In the genomic region with DNA sequence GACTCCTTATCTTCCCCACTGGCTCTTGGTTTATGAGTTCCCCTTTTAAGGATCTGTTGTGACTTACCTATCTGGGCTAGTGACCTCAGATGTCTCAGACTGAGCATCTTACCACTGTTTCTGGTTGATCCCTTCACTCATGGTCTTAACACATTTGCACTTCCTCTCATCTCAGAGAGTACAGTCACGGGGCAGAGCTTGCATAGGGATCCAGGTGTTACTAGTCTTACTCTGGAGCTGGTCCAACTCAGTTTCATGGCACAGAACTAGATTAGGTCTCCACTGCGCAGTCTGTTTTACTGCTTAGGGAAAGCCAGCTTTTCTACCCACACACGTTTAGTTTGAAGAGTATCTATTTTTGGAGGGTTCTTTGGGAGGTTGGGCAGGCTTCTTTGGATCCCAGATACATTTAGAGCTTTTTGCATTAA, we compare ENCODE assay signal across 16 cellular contexts. TPM values are rescaled to one million over a fixed set of nuclear protein-coding genes. Genes with fewer than 3 reads are reported as not detected.
DNase-seq lines count a peak whose midpoint lies in the region; ATAC-seq lines count a peak whose summit lies in the region.
"Had no signal": no experiment of that assay in that cellular context is flagged by ENCODE, and none has a peak within 500 bp of the region (broad histone marks: within the 10 kb centered on the region; RNA-seq: fewer than 3 reads in every experiment).

No MANE protein-coding gene starts in this region.

- no peak overlapping the region for H3K4me3 Mint-ChIP-seq in activated T-cell treated with anti-CD3 and anti-CD28 coated beads, Interleukin-2, amount 50 U/mL, for 72 hours
- H3K4me3 Mint-ChIP-seq in activated T-cell treated with anti-CD3 and anti-CD28 coated beads, Interleukin-2, amount 50 U/mL, for 4 hours = no peak overlapping the region
- H3K4me3 Mint-ChIP-seq in IgD-negative memory B cell = peak overlapping the region in 2 of 4 donors; percentile 1 to 30
- H3K4me3 Mint-ChIP-seq in stimulated activated naive B cell treated with anti-CD40 and anti-IgM and Interleukin-4, amounts not matched to agents 10 μg/mL and 1 μg/mL and 100 μg/mL, for 72 hours = no peak overlapping the region

- H3K4me1 Mint-ChIP-seq in activated T-cell treated with anti-CD3 and anti-CD28 coated beads, Interleukin-2, amount 50 U/mL, for 72 hours (ENCODE audit: low read depth) = peaks cover 20% of the 10 kb centered on the region
- H3K4me1 Mint-ChIP-seq in activated T-cell treated with anti-CD3 and anti-CD28 coated beads, Interleukin-2, amount 50 U/mL, for 4 hours (ENCODE audit: low read depth) = peaks cover 20% of the 10 kb centered on the region
- H3K4me1 Mint-ChIP-seq in IgD-negative memory B cell = peaks cover 34 to 44% (median 38%) of the 10 kb centered on the region in 3 donors
- H3K4me1 Mint-ChIP-seq in stimulated activated naive B cell treated with anti-CD40 and anti-IgM and Interleukin-4, amounts not matched to agents 10 μg/mL and 1 μg/mL and 100 μg/mL, for 72 hours = peaks cover 31 to 65% of the 10 kb centered on the region in 2 donors

- H3K27me3 Mint-ChIP-seq in activated T-cell treated with anti-CD3 and anti-CD28 coated beads, Interleukin-2, amount 50 U/mL, for 72 hours (ENCODE audit: low read depth) = no peaks in the 10 kb centered on the region
- no peaks in the 10 kb centered on the region for H3K27me3 Mint-ChIP-seq in activated T-cell treated with anti-CD3 and anti-CD28 coated beads, Interleukin-2, amount 50 U/mL, for 4 hours (ENCODE audit: low read depth)
- H3K27me3 Mint-ChIP-seq in IgD-negative memory B cell = no peaks in the 10 kb centered on the region
- H3K27me3 Mint-ChIP-seq in stimulated activated naive B cell treated with anti-CD40 and anti-IgM and Interleukin-4, amounts not matched to agents 10 μg/mL and 1 μg/mL and 100 μg/mL, for 72 hours = no peaks in the 10 kb centered on the region

- peaks cover 4 to 14% of the 10 kb centered on the region in 2 donors for H3K36me3 Mint-ChIP-seq in activated T-cell treated with anti-CD3 and anti-CD28 coated beads, Interleukin-2, amount 50 U/mL, for 72 hours (ENCODE audit: insufficient read depth in 2 of 2)
- peaks cover 32% of the 10 kb centered on the region for H3K36me3 Mint-ChIP-seq in activated T-cell treated with anti-CD3 and anti-CD28 coated beads, Interleukin-2, amount 50 U/mL, for 4 hours (ENCODE audit: insufficient read depth)
- H3K36me3 Mint-ChIP-seq in IgD-negative memory B cell = peaks cover 5% of the 10 kb centered on the region
- peaks cover 50 to 52% of the 10 kb centered on the region in 2 donors for H3K36me3 Mint-ChIP-seq in stimulated activated naive B cell treated with anti-CD40 and anti-IgM and Interleukin-4, amounts not matched to agents 10 μg/mL and 1 μg/mL and 100 μg/mL, for 72 hours

- DNase-seq in activated T-cell treated with anti-CD3 and anti-CD28 coated beads, Interleukin-2, amount 50 U/mL, for 72 hours = no peak
- DNase-seq in activated T-cell treated with anti-CD3 and anti-CD28 coated beads, Interleukin-2, amount 50 U/mL, for 4 hours = no peak
- DNase-seq in stimulated activated naive B cell treated with anti-CD40 and anti-IgM and Interleukin-4, amounts not matched to agents 10 μg/mL and 1 μg/mL and 100 μg/mL, for 72 hours = no peak
- DNase-seq in SHP77 treated with DMSO at 0.1 percent for 48 hours (lab: John Stamatoyannopoulos, UW) (no peak), NCI-H748 treated with DMSO at 0.1 percent for 48 hours (lab: John Stamatoyannopoulos, UW) (no peak), activated gamma-delta T cell treated with Interleukin-2 at 50 U/mL for 16 hours (no peak)
- DNase-seq: activated CD4-positive, alpha-beta T cell treated with anti-CD3 and anti-CD28 coated beads for 1 hour; glutamatergic neuron; ovary; thyroid gland had no signal

- ATAC-seq in activated T-cell treated with anti-CD3 and anti-CD28 coated beads, Interleukin-2, amount 50 U/mL, for 72 hours (replicated peaks in 1 of 2) = peak in 1 of 2 donors; percentile 59
- no peak for ATAC-seq in activated T-cell treated with anti-CD3 and anti-CD28 coated beads, Interleukin-2, amount 50 U/mL, for 4 hours
- ATAC-seq in HG02623 (IDR thresholded peaks at IDR 0.05; ENCODE audit: unreplicated experiment) = peak; percentile 63
- ATAC-seq in stimulated activated naive B cell treated with anti-CD40 and anti-IgM and Interleukin-4, amounts not matched to agents 10 μg/mL and 1 μg/mL and 100 μg/mL, for 72 hours (replicated peaks) = peak; percentile 58 to 73
- ATAC-seq: Right ventricle myocardium inferior had no signal

- no peaks in the 10 kb centered on the region for H3K9me3 Mint-ChIP-seq in activated T-cell treated with anti-CD3 and anti-CD28 coated beads, Interleukin-2, amount 50 U/mL, for 72 hours
- H3K9me3 Mint-ChIP-seq in activated T-cell treated with anti-CD3 and anti-CD28 coated beads, Interleukin-2, amount 50 U/mL, for 4 hours = no peaks in the 10 kb centered on the region
- H3K9me3 Mint-ChIP-seq in IgD-negative memory B cell = no peaks in the 10 kb centered on the region
- no peaks in the 10 kb centered on the region for H3K9me3 Mint-ChIP-seq in stimulated activated naive B cell treated with anti-CD40 and anti-IgM and Interleukin-4, amounts not matched to agents 10 μg/mL and 1 μg/mL and 100 μg/mL, for 72 hours
- H3K9me3 Mint-ChIP-seq: activated naive CD4-positive, alpha-beta T cell treated with anti-CD3 and anti-CD28 coated beads, Interleukin-2, amount 50 U/mL, for 72 hours had no signal

- H3K27ac Mint-ChIP-seq in activated T-cell treated with anti-CD3 and anti-CD28 coated beads, Interleukin-2, amount 50 U/mL, for 72 hours = peak overlapping the region; percentile 29
- peak overlapping the region; percentile 0 to 88 (median 53) for H3K27ac Mint-ChIP-seq in IgD-negative memory B cell
- peak overlapping the region; percentile 59 for H3K27ac Mint-ChIP-seq in stimulated activated naive B cell treated with anti-CD40 and anti-IgM and Interleukin-4, amounts not matched to agents 10 μg/mL and 1 μg/mL and 100 μg/mL, for 72 hours
- H3K27ac Mint-ChIP-seq: activated naive CD4-positive, alpha-beta T cell treated with anti-CD3 and anti-CD28 coated beads, Interleukin-2, amount 50 U/mL, for 72 hours had no signal

RNA-seq across cellular contexts. Expression of a gene that starts 10.2 kb away (rescaled TPM):
- total RNA-seq in activated T-cell treated with anti-CD3 and anti-CD28 coated beads, Interleukin-2, amount 50 U/mL, for 72 hours = 10 to 100 TPM; 64.4 to 77.3 TPM
- total RNA-seq in activated T-cell treated with anti-CD3 and anti-CD28 coated beads, Interleukin-2, amount 50 U/mL, for 4 hours = 10 to 100 TPM; 51.2 to 56.0 (median 53.7) TPM
- polyA plus RNA-seq in IgD-negative memory B cell = 307 TPM

RNA-seq across cellular contexts. Expression of a gene that starts 20.3 kb away (rescaled TPM):
- total RNA-seq in activated T-cell treated with anti-CD3 and anti-CD28 coated beads, Interleukin-2, amount 50 U/mL, for 72 hours = 1 to 10 TPM; 3.5 to 9.6 TPM
- 1 to 10 TPM; 3.9 to 6.1 (median 4.1) TPM for total RNA-seq in activated T-cell treated with anti-CD3 and anti-CD28 coated beads, Interleukin-2, amount 50 U/mL, for 4 hours
- 5.8 TPM for polyA plus RNA-seq in IgD-negative memory B cell

RNA-seq across cellular contexts. Expression of a gene that starts 40.5 kb away (rescaled TPM):
- total RNA-seq in activated T-cell treated with anti-CD3 and anti-CD28 coated beads, Interleukin-2, amount 50 U/mL, for 72 hours = under 1 TPM in 1 of 2 donors, not detected in 1; 0.82 TPM
- under 1 TPM; 0.10 to 0.71 (median 0.16) TPM for total RNA-seq in activated T-cell treated with anti-CD3 and anti-CD28 coated beads, Interleukin-2, amount 50 U/mL, for 4 hours
- not detected for polyA plus RNA-seq in IgD-negative memory B cell
- total RNA-seq: liver had no signal
- polyA plus RNA-seq: AG04450, liver had no signal

RNA-seq across cellular contexts. Expression of a gene that starts 46.7 kb away (rescaled TPM):
- 10 to 100 TPM; 38.2 to 60.5 TPM for total RNA-seq in activated T-cell treated with anti-CD3 and anti-CD28 coated beads, Interleukin-2, amount 50 U/mL, for 72 hours
- total RNA-seq in activated T-cell treated with anti-CD3 and anti-CD28 coated beads, Interleukin-2, amount 50 U/mL, for 4 hours = 10 to 100 TPM; 39.1 to 47.1 (median 40.1) TPM
- 39.3 TPM for polyA plus RNA-seq in IgD-negative memory B cell

Comparison
In these comparisons a context has a peak if more than half of its experiments do, and no peak if none do; other contexts are left out.
1. ATAC-seq: peak in HG02623 (single experiment) and stimulated activated naive B cell treated with anti-CD40 and anti-IgM and Interleukin-4, amounts not matched to agents 10 μg/mL and 1 μg/mL and 100 μg/mL, for 72 hours (2 of 2); none in activated T-cell treated with anti-CD3 and anti-CD28 coated beads, Interleukin-2, amount 50 U/mL, for 4 hours (0 of 2).
2. Peak in every context shown above with its lines, with median percentiles within 50 percentile points of each other: H3K27ac Mint-ChIP-seq.